28 cellular contexts compared by ENCODE assay signal in the genomic region with DNA sequence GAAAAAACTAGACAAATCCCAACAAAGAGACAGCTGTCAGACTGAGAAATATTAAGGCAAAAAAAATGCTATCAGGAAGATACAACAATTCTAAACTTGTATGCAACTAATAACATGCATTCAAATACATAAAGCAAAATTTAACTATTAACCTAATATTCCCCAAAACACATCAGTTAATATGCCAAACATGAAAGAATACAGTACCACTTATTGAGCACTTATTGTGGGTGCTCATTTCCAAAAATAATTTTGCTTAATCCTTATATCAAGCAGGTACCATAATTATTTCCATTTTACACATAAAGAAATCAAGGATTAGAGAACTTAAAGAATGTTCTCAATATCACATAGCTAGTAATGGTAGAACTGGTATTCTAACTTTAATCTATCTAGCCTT.
"Had no signal": no experiment of that assay in that cellular context is flagged by ENCODE, and none has a peak within 500 bp of the region (broad histone marks: within the 10 kb centered on the region; RNA-seq: fewer than 3 reads in every experiment).

No MANE protein-coding gene starts in this region.

- H3K27me3 Mint-ChIP-seq: stimulated activated memory B cell treated with anti-CD40 and anti-IgM and Interleukin-4, amounts not matched to agents 10 μg/mL and 1 μg/mL and 100 μg/mL, for 72 hours; stimulated activated naive CD8-positive, alpha-beta T cell treated with anti-CD3 and anti-CD28 coated beads, Interleukin-15, Interleukin-2, amounts not matched to agents 100 ng/mL and 50 ng/mL, for 24 hours had no signal

- H3K36me3 Mint-ChIP-seq: stimulated activated effector memory CD8-positive, alpha-beta T cell treated with anti-CD3 and anti-CD28 coated beads, Interleukin-12 subunit alpha, Interleukin-12 subunit beta, amount 100 ng/mL, for 72 hours; stimulated activated memory B cell treated with anti-CD40 and anti-IgM and Interleukin-4, amounts not matched to agents 10 μg/mL and 1 μg/mL and 100 μg/mL, for 72 hours; stimulated activated naive B cell treated with anti-CD40 and anti-IgM and Interleukin-4, amounts not matched to agents 10 μg/mL and 1 μg/mL and 100 μg/mL, for 72 hours; type B pancreatic cell had no signal

- H3K4me1 ChIP-seq: stomach, suprapubic skin, testis, thyroid gland, tibial artery, tibial nerve, transverse colon, upper lobe of left lung, upper lobe of right lung, uterus, vagina had no signal

- H3K27ac ChIP-seq: stomach, suprapubic skin, testis, thoracic aorta, thyroid gland, tibial artery, tibial nerve, transverse colon, upper lobe of left lung, upper lobe of right lung, uterus, vagina had no signal

- ATAC-seq: stimulated activated effector memory CD8-positive, alpha-beta T cell treated with anti-CD3 and anti-CD28 coated beads, Interleukin-12 subunit alpha, Interleukin-12 subunit beta, amount 100 ng/mL, for 72 hours; stimulated activated memory B cell treated with anti-CD40 and anti-IgM and Interleukin-4, amounts not matched to agents 10 μg/mL and 1 μg/mL and 100 μg/mL, for 72 hours; stimulated activated naive B cell treated with anti-CD40 and anti-IgM and Interleukin-4, amounts not matched to agents 10 μg/mL and 1 μg/mL and 100 μg/mL, for 72 hours; stimulated activated naive CD8-positive, alpha-beta T cell treated with anti-CD3 and anti-CD28 coated beads, Interleukin-15, amount 100 ng/mL, for 72 hours; stimulated activated naive CD8-positive, alpha-beta T cell treated with anti-CD3 and anti-CD28 coated beads, Interleukin-15, Interleukin-2, amounts not matched to agents 100 U/mL and 50 U/mL, for 24 hours; upper lobe of right lung had no signal

- H3K36me3 ChIP-seq: stomach, suprapubic skin, thoracic aorta, thyroid gland, tibial artery, tibial nerve, transverse colon, upper lobe of left lung, upper lobe of right lung, uterus, vagina had no signal

- H3K27ac Mint-ChIP-seq: stimulated activated effector memory CD8-positive, alpha-beta T cell treated with anti-CD3 and anti-CD28 coated beads, Interleukin-12 subunit alpha, Interleukin-12 subunit beta, amount 100 ng/mL, for 72 hours; stimulated activated memory B cell treated with anti-CD40 and anti-IgM and Interleukin-4, amounts not matched to agents 10 μg/mL and 1 μg/mL and 100 μg/mL, for 72 hours; stimulated activated naive B cell treated with anti-CD40 and anti-IgM and Interleukin-4, amounts not matched to agents 10 μg/mL and 1 μg/mL and 100 μg/mL, for 72 hours; stimulated activated naive CD8-positive, alpha-beta T cell treated with anti-CD3 and anti-CD28 coated beads, Interleukin-15, amount 100 ng/mL, for 72 hours; stimulated activated naive CD8-positive, alpha-beta T cell treated with anti-CD3 and anti-CD28 coated beads, Interleukin-15, Interleukin-2, amounts not matched to agents 100 ng/mL and 50 ng/mL, for 24 hours; type B pancreatic cell had no signal

- H3K4me3 Mint-ChIP-seq: stimulated activated effector memory CD8-positive, alpha-beta T cell treated with anti-CD3 and anti-CD28 coated beads, Interleukin-12 subunit alpha, Interleukin-12 subunit beta, amount 100 ng/mL, for 72 hours; stimulated activated memory B cell treated with anti-CD40 and anti-IgM and Interleukin-4, amounts not matched to agents 10 μg/mL and 1 μg/mL and 100 μg/mL, for 72 hours; stimulated activated naive B cell treated with anti-CD40 and anti-IgM and Interleukin-4, amounts not matched to agents 10 μg/mL and 1 μg/mL and 100 μg/mL, for 72 hours; stimulated activated naive CD8-positive, alpha-beta T cell treated with anti-CD3 and anti-CD28 coated beads, Interleukin-15, amount 100 ng/mL, for 72 hours; stimulated activated naive CD8-positive, alpha-beta T cell treated with anti-CD3 and anti-CD28 coated beads, Interleukin-15, Interleukin-2, amounts not matched to agents 100 ng/mL and 50 ng/mL, for 24 hours; type B pancreatic cell had no signal

- DNase-seq: stimulated activated CD4-positive, alpha-beta T cell treated with anti-CD3 and anti-CD28 coated beads, Interleukin-2, amount 100 ng/mL, for 48 hours; stimulated activated CD4-positive, alpha-beta T cell treated with anti-CD3 and anti-CD28 coated beads, Interleukin-4, amount 100 ng/mL, for 1 hour; stimulated activated CD4-positive, alpha-beta T cell treated with anti-CD3 and anti-CD28 coated beads, Interleukin-4, amount 100 ng/mL, for 24 hours; stimulated activated CD4-positive, alpha-beta T cell treated with anti-CD3 and anti-CD28 coated beads, Interleukin-4, amount 100 ng/mL, for 4 hours; stimulated activated CD8-positive, alpha-beta memory T cell treated with anti-CD3 and anti-CD28 coated beads, Interleukin-4, amount 100 ng/mL, for 48 hours; stimulated activated naive B cell treated with anti-CD40 and anti-IgM and Interleukin-4, amounts not matched to agents 10 μg/mL and 1 μg/mL and 100 μg/mL, for 72 hours; stimulated activated naive CD4-positive, alpha-beta T cell; stimulated activated naive CD4-positive, alpha-beta T cell treated with Interleukin-2 at 50 U/mL for 16 hours; stimulated activated naive CD8-positive, alpha-beta T cell treated with anti-CD3 and anti-CD28 coated beads, Interleukin-15, amount 100 ng/mL, for 72 hours; stimulated activated naive CD8-positive, alpha-beta T cell treated with anti-CD3 and anti-CD28 coated beads, Interleukin-15, Interleukin-2, amounts not matched to agents 100 U/mL and 50 U/mL, for 24 hours; stomach; substantia nigra; testis; thyroid gland; tibial artery; transverse colon; trophoblast cell; upper lobe of left lung; upper lobe of right lung; uterus had no signal

- H3K9me3 ChIP-seq: testis, thyroid gland, uterus had no signal

- H3K27me3 ChIP-seq: stomach, suprapubic skin, testis, thyroid gland, tibial artery, tibial nerve, transverse colon, upper lobe of left lung, upper lobe of right lung, uterus, vagina had no signal

- H3K4me3 ChIP-seq: stomach, suprapubic skin, testis, thoracic aorta, thyroid gland, tibial artery, tibial nerve, transverse colon, upper lobe of left lung, upper lobe of right lung, uterus, vagina had no signal

- H3K4me1 Mint-ChIP-seq: stimulated activated effector memory CD8-positive, alpha-beta T cell treated with anti-CD3 and anti-CD28 coated beads, Interleukin-12 subunit alpha, Interleukin-12 subunit beta, amount 100 ng/mL, for 72 hours; stimulated activated memory B cell treated with anti-CD40 and anti-IgM and Interleukin-4, amounts not matched to agents 10 μg/mL and 1 μg/mL and 100 μg/mL, for 72 hours; stimulated activated naive B cell treated with anti-CD40 and anti-IgM and Interleukin-4, amounts not matched to agents 10 μg/mL and 1 μg/mL and 100 μg/mL, for 72 hours; stimulated activated naive CD8-positive, alpha-beta T cell treated with anti-CD3 and anti-CD28 coated beads, Interleukin-15, amount 100 ng/mL, for 72 hours had no signal
